Comparison of ENCODE assay signal across 2 cellular contexts in the genomic region with DNA sequence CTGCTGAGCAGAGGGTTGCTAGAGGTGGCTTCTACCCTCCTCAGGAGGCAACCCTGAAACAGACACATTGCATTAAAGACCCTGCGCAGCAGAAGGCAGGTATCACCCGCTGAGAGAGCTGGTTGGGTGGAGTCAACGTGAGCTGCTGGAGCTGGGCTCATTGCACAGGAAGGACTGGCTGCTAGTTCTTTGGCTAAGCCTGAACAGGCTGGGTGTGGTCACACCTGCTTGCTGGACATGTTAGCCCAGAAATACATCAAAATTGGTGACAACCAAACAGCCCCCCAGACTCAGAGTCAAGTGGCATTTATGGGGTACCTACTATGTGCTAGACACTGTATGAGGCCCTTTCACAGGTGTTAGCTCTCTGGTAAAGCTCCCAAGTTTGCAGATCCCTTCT.
TF ChIP-seq lines count a peak whose summit lies in the region.

No MANE protein-coding gene starts in this region.

TF ChIP-seq in IMR-90, 13 proteins besides CTCF, POLR2A, EP300 and RAD21:
- TF ChIP-seq NFE2L2 (IDR thresholded peaks at IDR 0.05; ENCODE audit: low read depth, low read length) (no peak), MAZ (IDR thresholded peaks at IDR 0.05; ENCODE audit: borderline replicate concordance, low read depth, low read length) (no peak), MAFK (IDR thresholded peaks at IDR 0.05; ENCODE audit: low read depth, low read length) (no peak), FOS (IDR thresholded peaks at IDR 0.05; ENCODE audit: low read depth, low read length) (no peak)
- TF ChIP-seq, protein P1, sequence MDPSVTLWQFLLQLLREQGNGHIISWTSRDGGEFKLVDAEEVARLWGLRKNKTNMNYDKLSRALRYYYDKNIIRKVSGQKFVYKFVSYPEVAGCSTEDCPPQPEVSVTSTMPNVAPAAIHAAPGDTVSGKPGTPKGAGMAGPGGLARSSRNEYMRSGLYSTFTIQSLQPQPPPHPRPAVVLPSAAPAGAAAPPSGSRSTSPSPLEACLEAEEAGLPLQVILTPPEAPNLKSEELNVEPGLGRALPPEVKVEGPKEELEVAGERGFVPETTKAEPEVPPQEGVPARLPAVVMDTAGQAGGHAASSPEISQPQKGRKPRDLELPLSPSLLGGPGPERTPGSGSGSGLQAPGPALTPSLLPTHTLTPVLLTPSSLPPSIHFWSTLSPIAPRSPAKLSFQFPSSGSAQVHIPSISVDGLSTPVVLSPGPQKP (IDR thresholded peaks at IDR 0.05; ENCODE audit: borderline replicate concordance, low read depth, low read length), result no peak
TF ChIP-seq in IMR-90: peak in this region for 0.

TF ChIP-seq in K562, 482 proteins besides CTCF, POLR2A, EP300 and RAD21:
- no peak for TF ChIP-seq THRAP3 (IDR thresholded peaks at IDR 0.05; ENCODE audit: borderline replicate concordance)
- no peak for TF ChIP-seq PML (IDR thresholded peaks at IDR 0.05; ENCODE audit: low read length)
- no peak for TF ChIP-seq ASH1L (IDR thresholded peaks at IDR 0.05; ENCODE audit: borderline replicate concordance, low read depth, partially characterized antibody)
- TF ChIP-seq, protein P2, sequence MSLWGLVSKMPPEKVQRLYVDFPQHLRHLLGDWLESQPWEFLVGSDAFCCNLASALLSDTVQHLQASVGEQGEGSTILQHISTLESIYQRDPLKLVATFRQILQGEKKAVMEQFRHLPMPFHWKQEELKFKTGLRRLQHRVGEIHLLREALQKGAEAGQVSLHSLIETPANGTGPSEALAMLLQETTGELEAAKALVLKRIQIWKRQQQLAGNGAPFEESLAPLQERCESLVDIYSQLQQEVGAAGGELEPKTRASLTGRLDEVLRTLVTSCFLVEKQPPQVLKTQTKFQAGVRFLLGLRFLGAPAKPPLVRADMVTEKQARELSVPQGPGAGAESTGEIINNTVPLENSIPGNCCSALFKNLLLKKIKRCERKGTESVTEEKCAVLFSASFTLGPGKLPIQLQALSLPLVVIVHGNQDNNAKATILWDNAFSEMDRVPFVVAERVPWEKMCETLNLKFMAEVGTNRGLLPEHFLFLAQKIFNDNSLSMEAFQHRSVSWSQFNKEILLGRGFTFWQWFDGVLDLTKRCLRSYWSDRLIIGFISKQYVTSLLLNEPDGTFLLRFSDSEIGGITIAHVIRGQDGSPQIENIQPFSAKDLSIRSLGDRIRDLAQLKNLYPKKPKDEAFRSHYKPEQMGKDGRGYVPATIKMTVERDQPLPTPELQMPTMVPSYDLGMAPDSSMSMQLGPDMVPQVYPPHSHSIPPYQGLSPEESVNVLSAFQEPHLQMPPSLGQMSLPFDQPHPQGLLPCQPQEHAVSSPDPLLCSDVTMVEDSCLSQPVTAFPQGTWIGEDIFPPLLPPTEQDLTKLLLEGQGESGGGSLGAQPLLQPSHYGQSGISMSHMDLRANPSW (CRISPR knock-in tag; IDR thresholded peaks at IDR 0.05), result no peak
- TF ChIP-seq POLR2B (IDR thresholded peaks at IDR 0.05; ENCODE audit: low read depth, partially characterized antibody), result no peak
- no peak for TF ChIP-seq ZNF239 (CRISPR knock-in tag; IDR thresholded peaks at IDR 0.05)
TF ChIP-seq in K562: peak in this region for 0.
